In genomic region chr4:123599920-123600394, GRCh38 we compare ENCODE assay signal across 8 cellular contexts.
DNase-seq lines count a peak whose midpoint lies in the region; ATAC-seq, FAIRE-seq and TF ChIP-seq lines count a peak whose summit lies in the region.

No MANE protein-coding gene starts in this region.

- FAIRE-seq in GM18507 (lab: Jason Lieb, UNC) = peak; percentile 96

- H3K27ac Mint-ChIP-seq in naive thymus-derived CD4-positive, alpha-beta T cell = peak overlapping the region; percentile 4 to 94 (median 70)

- peak in 1 of 4 donors; percentile 80 for TF ChIP-seq EP300 in upper lobe of left lung (IDR thresholded peaks at IDR 0.05)

- WGBS in esophagus, 2 donors = 35 to 59% methylated on average over 2 of the region's 2 CpGs
- 11 to 24% methylated on average over 2 of the region's 2 CpGs for WGBS in upper lobe of left lung, 2 donors

- TF ChIP-seq POLR2A in upper lobe of left lung (IDR thresholded peaks at IDR 0.05) = peak in 1 of 4 donors; percentile 27

- peak; percentile 100 for ATAC-seq in HG02571 (IDR thresholded peaks at IDR 0.05; ENCODE audit: unreplicated experiment)
- ATAC-seq in naive thymus-derived CD4-positive, alpha-beta T cell = peak; percentile 95
- peak; percentile 86 for ATAC-seq in upper lobe of left lung (ENCODE audit: low FRiP score in 2 of 2)

- H3K4me3 ChIP-seq in esophagus (ENCODE audit: low read depth in 1 of 2, low read length in 2 of 2) = no peak overlapping the region
- no peak overlapping the region for H3K4me3 ChIP-seq in naive thymus-derived CD4-positive, alpha-beta T cell (ENCODE audit: low read length)
- no peak overlapping the region for H3K4me3 ChIP-seq in upper lobe of left lung

- peaks cover 0 to 16% (median 0%) of the 10 kb centered on the region in 5 donors for H3K36me3 Mint-ChIP-seq in naive thymus-derived CD4-positive, alpha-beta T cell

- peaks cover 0 to 5% (median 0%) of the 10 kb centered on the region in 5 donors for H3K27me3 Mint-ChIP-seq in naive thymus-derived CD4-positive, alpha-beta T cell

- CTCF ChIA-PET in naive thymus-derived CD4-positive, alpha-beta T cell (lab: Charles Lee) = no interaction called here

- H3K9me3 ChIP-seq in esophagus (ENCODE audit: control insufficient read depth in 2 of 2, insufficient read depth in 1 of 2, low read depth in 1 of 2, low read length in 1 of 2) (no peaks in the 10 kb centered on the region), upper lobe of left lung (no peaks in the 10 kb centered on the region)
- no peaks in the 10 kb centered on the region for H3K9me3 ChIP-seq in naive thymus-derived CD4-positive, alpha-beta T cell (ENCODE audit: control insufficient read depth in 2 of 3, low read length in 3 of 3)

- intact Hi-C loops in naive thymus-derived CD4-positive, alpha-beta T cell (cut with micrococcal nuclease) = loop anchor here in 1 of 2 donors (1.0 kb wide), 3 partner anchors 17 to 201 kb away; no protein-coding TSS in a partner anchor

- no peaks in the 10 kb centered on the region for H3K4me1 ChIP-seq in esophagus (ENCODE audit: control insufficient read depth in 2 of 2, insufficient read depth in 2 of 2, low read length in 1 of 2)
- peaks cover 6 to 14% of the 10 kb centered on the region in 2 donors for H3K4me1 ChIP-seq in naive thymus-derived CD4-positive, alpha-beta T cell (ENCODE audit: control insufficient read depth in 2 of 2, insufficient read depth in 2 of 2, low read length in 2 of 2)
- peaks cover 21 to 31% (median 25%) of the 10 kb centered on the region in 4 donors for H3K4me1 ChIP-seq in upper lobe of left lung

- H3K36me3 ChIP-seq in esophagus (ENCODE audit: control insufficient read depth in 2 of 2, insufficient read depth in 2 of 2, low read length in 1 of 2) (no peaks in the 10 kb centered on the region), upper lobe of left lung (no peaks in the 10 kb centered on the region)
- no peaks in the 10 kb centered on the region for H3K36me3 ChIP-seq in naive thymus-derived CD4-positive, alpha-beta T cell (ENCODE audit: control insufficient read depth in 2 of 3, insufficient read depth in 3 of 3, low read length in 3 of 3)

- H3K27me3 ChIP-seq in esophagus (ENCODE audit: control insufficient read depth in 1 of 2, insufficient read depth in 2 of 2, low read length in 2 of 2) (no peaks in the 10 kb centered on the region), upper lobe of left lung (no peaks in the 10 kb centered on the region)
- no peaks in the 10 kb centered on the region for H3K27me3 ChIP-seq in naive thymus-derived CD4-positive, alpha-beta T cell (ENCODE audit: control insufficient read depth in 2 of 2, insufficient read depth in 2 of 2, low read length in 2 of 2)

- H3K4me3 Mint-ChIP-seq in naive thymus-derived CD4-positive, alpha-beta T cell = peak overlapping the region; percentile 17 to 83 (median 52)

- POLR2A ChIA-PET in naive thymus-derived CD4-positive, alpha-beta T cell (lab: Charles Lee) = no interaction called here

- peak overlapping the region; percentile 49 to 70 for H3K27ac ChIP-seq in esophagus (ENCODE audit: low read depth in 2 of 2, low read length in 1 of 2)
- no peak overlapping the region for H3K27ac ChIP-seq in naive thymus-derived CD4-positive, alpha-beta T cell (ENCODE audit: low read depth, low read length)
- H3K27ac ChIP-seq in upper lobe of left lung = peak overlapping the region; percentile 35 to 75 (median 63)

- peaks cover 0 to 9% (median 0%) of the 10 kb centered on the region in 11 donors for H3K9me3 Mint-ChIP-seq in naive thymus-derived CD4-positive, alpha-beta T cell

- no peak for TF ChIP-seq CTCF in upper lobe of left lung (IDR thresholded peaks at IDR 0.05)

- peaks cover 10 to 50% (median 28%) of the 10 kb centered on the region in 7 donors for H3K4me1 Mint-ChIP-seq in naive thymus-derived CD4-positive, alpha-beta T cell

- peak; percentile 49 for DNase-seq in GM18507 (ENCODE audit: extremely low spot score, insufficient read length, low read depth)
- peak; percentile 99 for DNase-seq in MV-4-11 (lab: John Stamatoyannopoulos, UW)
- peak in 2 of 3 experiments; percentile 1 to 26 for DNase-seq in activated CD8-positive, alpha-beta memory T cell treated with anti-CD3 and anti-CD28 coated beads for 48 hours (ENCODE audit: low read depth in 2 of 3, low spot score in 2 of 3)
- peak in 8 of 9 donors; percentile 16 to 66 (median 36) for DNase-seq in naive thymus-derived CD4-positive, alpha-beta T cell
- peak; percentile 72 to 76 for DNase-seq in upper lobe of left lung
- no peak for DNase-seq in NCI-H2227 (lab: John Stamatoyannopoulos, UW; ENCODE audit: unreplicated experiment)
